Comparison of ENCODE assay signal across 4 cellular contexts in genomic region chr4:151661873-151662272, GRCh38.
"Had no signal": no experiment of that assay in that cellular context is flagged by ENCODE, and none has a peak within 500 bp of the region (broad histone marks: within the 10 kb centered on the region; RNA-seq: fewer than 3 reads in every experiment).

No MANE protein-coding gene starts in this region.

- H3K4me3 Mint-ChIP-seq: GM23338, H9, IgD-negative memory B cell had no signal

- H3K4me3 ChIP-seq: GM23338 had no signal

- H3K9me3 Mint-ChIP-seq: GM23338, H9, IgD-negative memory B cell had no signal

- H3K27me3 Mint-ChIP-seq: IgD-negative memory B cell had no signal

- ATAC-seq: GM23338 had no signal

- H3K27ac Mint-ChIP-seq: GM23338, H9, IgD-negative memory B cell had no signal

- H3K4me1 Mint-ChIP-seq: GM23338, H9 had no signal

- H3K36me3 Mint-ChIP-seq: IgD-negative memory B cell had no signal

- DNase-seq: H9, HCEC 1CT had no signal
